8 cellular contexts compared by ENCODE assay signal in genomic region chr11:17354070-17354924, GRCh38. TPM values are rescaled to one million over a fixed set of nuclear protein-coding genes. Genes with fewer than 3 reads are reported as not detected.
DNase-seq lines count a peak whose midpoint lies in the region; ATAC-seq, FAIRE-seq and TF ChIP-seq lines count a peak whose summit lies in the region.

No MANE protein-coding gene starts in this region.

- H3K9me3 ChIP-seq in upper lobe of right lung: peaks cover 4% of the 10 kb centered on the region

- H3K4me1 ChIP-seq in upper lobe of right lung: peaks cover 22% of the 10 kb centered on the region

- H3K27me3 ChIP-seq in upper lobe of right lung: no peaks in the 10 kb centered on the region

- H3K27ac ChIP-seq in upper lobe of right lung: no peak overlapping the region

- TF ChIP-seq CTCF in omental fat pad (IDR thresholded peaks at IDR 0.05) (no peak), upper lobe of right lung (IDR thresholded peaks at IDR 0.05) (peak; percentile 74)

- DNase-seq in AG08395 (ENCODE audit: low spot score): peak; percentile 77
- DNase-seq in LoVo (ENCODE audit: low spot score): peak; percentile 82
- DNase-seq in SHP77 (lab: John Stamatoyannopoulos, UW): peak; percentile 34 to 46
- DNase-seq in activated gamma-delta T cell treated with anti-CD3 and anti-CD28 coated beads, Interleukin-2, amount 50 U/mL, for 16 hours (ENCODE audit: low read depth): peak; percentile 54
- peak; percentile 48 to 60 for DNase-seq in frontal cortex (ENCODE audit: low spot score in 2 of 2)
- peak; percentile 27 for DNase-seq in omental fat pad (ENCODE audit: low spot score)
- DNase-seq in upper lobe of right lung: no peak

- intact Hi-C loops in upper lobe of right lung (cut with DNase I): no loop called here

- peak overlapping the region; percentile 69 for H3K4me3 ChIP-seq in upper lobe of right lung

- H3K36me3 ChIP-seq in upper lobe of right lung: no peaks in the 10 kb centered on the region

- FAIRE-seq in frontal cortex (lab: Jason Lieb, UNC): no peak

- ATAC-seq in GM18519 (IDR thresholded peaks at IDR 0.05; ENCODE audit: low FRiP score, unreplicated experiment) (peak; percentile 51), omental fat pad (ENCODE audit: low FRiP score) (no peak), upper lobe of right lung (peak; percentile 46)

RNA-seq across cellular contexts. Expression of gene NCR3LG1, which starts 2.7 kb away (rescaled TPM):
- total RNA-seq in frontal cortex (10.2 TPM), omental fat pad (10 to 100 TPM in 2 of 4 donors, 1 to 10 TPM in 2; 3.5 to 23.9 (median 11.0) TPM), upper lobe of right lung (5.6 TPM)

RNA-seq across cellular contexts. Expression of gene KCNJ11, which starts 34.2 kb away (rescaled TPM):
- total RNA-seq in frontal cortex: 11.0 TPM
- 1 to 10 TPM in 3 of 4 donors, under 1 TPM in 1; 0.37 to 6.1 (median 2.5) TPM for total RNA-seq in omental fat pad
- total RNA-seq in upper lobe of right lung: 6.3 TPM
